ENCODE assay signal across 18 cellular contexts in the genomic region with DNA sequence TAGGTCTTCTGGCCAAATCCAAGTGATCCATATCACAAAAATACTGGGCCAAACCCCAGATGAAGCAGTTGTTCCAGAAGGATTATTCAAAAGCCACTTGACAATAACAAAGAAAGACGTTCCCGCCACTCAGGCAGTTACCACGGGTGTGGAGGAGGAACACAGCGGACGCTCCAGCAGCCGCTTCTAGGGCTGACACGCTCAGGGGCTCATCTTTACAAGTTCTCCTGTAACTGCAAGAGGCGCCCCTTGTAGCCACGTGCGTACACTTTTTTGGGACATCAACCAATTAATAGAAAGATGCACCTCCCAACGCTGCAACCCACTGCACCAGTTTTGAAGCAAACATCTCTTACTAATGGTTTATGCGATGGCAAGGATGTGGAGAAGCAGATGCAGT.
DNase-seq lines count a peak whose midpoint lies in the region; ATAC-seq and TF ChIP-seq lines count a peak whose summit lies in the region.
"Had no signal": no experiment of that assay in that cellular context is flagged by ENCODE, and none has a peak within 500 bp of the region (broad histone marks: within the 10 kb centered on the region; RNA-seq: fewer than 3 reads in every experiment).

No MANE protein-coding gene starts in this region.

- H3K4me1 ChIP-seq in RWPE2 (ENCODE audit: insufficient read depth, poor library complexity, severe bottlenecking) (no peaks in the 10 kb centered on the region), osteoblast (ENCODE audit: insufficient read depth, low read length) (no peaks in the 10 kb centered on the region), upper lobe of right lung (no peaks in the 10 kb centered on the region), neural progenitor cell (no peaks in the 10 kb centered on the region)

- no peak overlapping the region for H3K27ac Mint-ChIP-seq in activated naive CD8-positive, alpha-beta T cell treated with anti-CD3 and anti-CD28 coated beads, Interleukin-2, amount 10 ng/mL, durations not matched to agents 7 days and 5 days
- H3K27ac Mint-ChIP-seq in activated naive CD8-positive, alpha-beta T cell treated with anti-CD3 and anti-CD28 coated beads for 36 hours = no peak overlapping the region
- H3K27ac Mint-ChIP-seq in neural progenitor cell = no peak overlapping the region

- TF ChIP-seq CTCF in RWPE2 (IDR thresholded peaks at IDR 0.05; ENCODE audit: poor library complexity, severe bottlenecking) (no peak), osteoblast (IDR thresholded peaks at IDR 0.05; ENCODE audit: extremely low read depth, low read depth, low read length) (no peak), upper lobe of right lung (IDR thresholded peaks at IDR 0.05) (no peak), neural progenitor cell (IDR thresholded peaks at IDR 0.05) (no peak)

- H3K4me2 ChIP-seq in osteoblast (ENCODE audit: insufficient read depth, low read length) (no peak overlapping the region), neural progenitor cell (no peak overlapping the region)

- no peaks in the 10 kb centered on the region for H3F3A ChIP-seq in neural progenitor cell (ENCODE audit: low read depth)

- no peaks in the 10 kb centered on the region for H3K9me3 Mint-ChIP-seq in activated naive CD8-positive, alpha-beta T cell treated with anti-CD3 and anti-CD28 coated beads, Interleukin-2, amount 10 ng/mL, durations not matched to agents 7 days and 5 days
- H3K9me3 Mint-ChIP-seq in activated naive CD8-positive, alpha-beta T cell treated with anti-CD3 and anti-CD28 coated beads for 36 hours = no peaks in the 10 kb centered on the region
- H3K9me3 Mint-ChIP-seq in neural progenitor cell = peaks cover 2% of the 10 kb centered on the region
- H3K9me3 Mint-ChIP-seq: CD4-positive, alpha-beta memory T cell; H9 had no signal

- POLR2A ChIA-PET in activated naive CD8-positive, alpha-beta T cell treated with anti-CD3 and anti-CD28 coated beads, Interleukin-2, amount 10 ng/mL, durations not matched to agents 7 days and 5 days (lab: Charles Lee) = no interaction called here

- H2AFZ ChIP-seq in osteoblast (ENCODE audit: low read length) = no peak overlapping the region
- no peak overlapping the region for H2AFZ ChIP-seq in neural progenitor cell (replicated peaks)

- H3K4me3 Mint-ChIP-seq in activated naive CD8-positive, alpha-beta T cell treated with anti-CD3 and anti-CD28 coated beads, Interleukin-2, amount 10 ng/mL, durations not matched to agents 7 days and 5 days = no peak overlapping the region
- H3K4me3 Mint-ChIP-seq in activated naive CD8-positive, alpha-beta T cell treated with anti-CD3 and anti-CD28 coated beads for 36 hours = no peak overlapping the region
- H3K4me3 Mint-ChIP-seq in neural progenitor cell = no peak overlapping the region
- H3K4me3 Mint-ChIP-seq: CD4-positive, alpha-beta memory T cell; H9; IgD-negative memory B cell had no signal

- no peaks in the 10 kb centered on the region for H3K27me3 ChIP-seq in RWPE2 (ENCODE audit: insufficient read depth, poor library complexity, severe bottlenecking)
- H3K27me3 ChIP-seq in osteoblast (ENCODE audit: insufficient read depth, low read length) = no peaks in the 10 kb centered on the region
- H3K27me3 ChIP-seq in upper lobe of right lung = no peaks in the 10 kb centered on the region
- H3K27me3 ChIP-seq in neural progenitor cell = no peaks in the 10 kb centered on the region

- no peaks in the 10 kb centered on the region for H3K4me1 Mint-ChIP-seq in activated naive CD8-positive, alpha-beta T cell treated with anti-CD3 and anti-CD28 coated beads, Interleukin-2, amount 10 ng/mL, durations not matched to agents 7 days and 5 days
- H3K4me1 Mint-ChIP-seq in activated naive CD8-positive, alpha-beta T cell treated with anti-CD3 and anti-CD28 coated beads for 36 hours = no peaks in the 10 kb centered on the region
- H3K4me1 Mint-ChIP-seq in neural progenitor cell = peaks cover 4% of the 10 kb centered on the region
- H3K4me1 Mint-ChIP-seq: CD4-positive, alpha-beta memory T cell; IgD-negative memory B cell had no signal

- H3K9me3 ChIP-seq in RWPE2 (ENCODE audit: severe bottlenecking) = no peaks in the 10 kb centered on the region
- no peaks in the 10 kb centered on the region for H3K9me3 ChIP-seq in osteoblast (ENCODE audit: low read depth, low read length)
- H3K9me3 ChIP-seq in upper lobe of right lung = no peaks in the 10 kb centered on the region
- no peaks in the 10 kb centered on the region for H3K9me3 ChIP-seq in neural progenitor cell (ENCODE audit: low read depth)

- no peaks in the 10 kb centered on the region for H3K36me3 ChIP-seq in RWPE2 (ENCODE audit: low read depth)
- H3K36me3 ChIP-seq in osteoblast (ENCODE audit: insufficient read depth, low read length) = no peaks in the 10 kb centered on the region
- H3K36me3 ChIP-seq in upper lobe of right lung = no peaks in the 10 kb centered on the region
- H3K36me3 ChIP-seq in neural progenitor cell = no peaks in the 10 kb centered on the region

- H3K36me3 Mint-ChIP-seq in activated naive CD8-positive, alpha-beta T cell treated with anti-CD3 and anti-CD28 coated beads, Interleukin-2, amount 10 ng/mL, durations not matched to agents 7 days and 5 days = no peaks in the 10 kb centered on the region
- no peaks in the 10 kb centered on the region for H3K36me3 Mint-ChIP-seq in activated naive CD8-positive, alpha-beta T cell treated with anti-CD3 and anti-CD28 coated beads for 36 hours
- H3K36me3 Mint-ChIP-seq in neural progenitor cell = no peaks in the 10 kb centered on the region
- H3K36me3 Mint-ChIP-seq: CD4-positive, alpha-beta memory T cell; IgD-negative memory B cell had no signal

- intact Hi-C loops in upper lobe of right lung (cut with DNase I) = no loop called here

- H3K79me2 ChIP-seq in osteoblast (ENCODE audit: insufficient read depth, low read length) (no peaks in the 10 kb centered on the region), neural progenitor cell (ENCODE audit: low read depth) (no peaks in the 10 kb centered on the region)

- H3K4me3 ChIP-seq in RWPE2 (ENCODE audit: severe bottlenecking) = no peak overlapping the region
- H3K4me3 ChIP-seq in osteoblast (ENCODE audit: insufficient read depth, low read length) = no peak overlapping the region
- H3K4me3 ChIP-seq in upper lobe of right lung = no peak overlapping the region
- H3K4me3 ChIP-seq in neural progenitor cell = no peak overlapping the region
- H3K4me3 ChIP-seq: GM12878 had no signal

- ATAC-seq in activated naive CD8-positive, alpha-beta T cell treated with anti-CD3 and anti-CD28 coated beads, Interleukin-2, amount 10 ng/mL, durations not matched to agents 7 days and 5 days (ENCODE audit: low read depth) = no peak
- no peak for ATAC-seq in RWPE2 (ENCODE audit: low read depth)
- ATAC-seq in upper lobe of right lung = no peak
- ATAC-seq in GM18873 (IDR thresholded peaks at IDR 0.05; ENCODE audit: low FRiP score, unreplicated experiment) = no peak
- ATAC-seq: GM12878, HepG2 had no signal

- H3K27me3 Mint-ChIP-seq in activated naive CD8-positive, alpha-beta T cell treated with anti-CD3 and anti-CD28 coated beads, Interleukin-2, amount 10 ng/mL, durations not matched to agents 7 days and 5 days = no peaks in the 10 kb centered on the region
- peaks cover 4% of the 10 kb centered on the region for H3K27me3 Mint-ChIP-seq in activated naive CD8-positive, alpha-beta T cell treated with anti-CD3 and anti-CD28 coated beads for 36 hours
- H3K27me3 Mint-ChIP-seq in neural progenitor cell (ENCODE audit: insufficient read depth, low read depth) = peaks cover 10% of the 10 kb centered on the region

- no peaks in the 10 kb centered on the region for H4K20me1 ChIP-seq in osteoblast (ENCODE audit: insufficient read depth, low read length)
- H4K20me1 ChIP-seq in neural progenitor cell (ENCODE audit: low read depth) = no peaks in the 10 kb centered on the region

- peak; percentile 3 for DNase-seq in activated naive CD8-positive, alpha-beta T cell treated with anti-CD3 and anti-CD28 coated beads, Interleukin-2, amount 10 ng/mL, durations not matched to agents 7 days and 5 days
- DNase-seq in activated naive CD8-positive, alpha-beta T cell treated with anti-CD3 and anti-CD28 coated beads for 36 hours = no peak
- DNase-seq in RWPE2 (ENCODE audit: low spot score) = peak; percentile 29
- peak; percentile 4 for DNase-seq in osteoblast (ENCODE audit: insufficient read length, low spot score, missing footprints)
- peak; percentile 9 for DNase-seq in upper lobe of right lung
- DNase-seq in NCI-H1048 (lab: John Stamatoyannopoulos, UW) = no peak
- no peak for DNase-seq in neural progenitor cell (ENCODE audit: low spot score)
- DNase-seq: AML-193; CD4-positive, alpha-beta memory T cell; DMS153; DND-41; EL; H9 had no signal

- H3K9ac ChIP-seq in neural progenitor cell = no peak overlapping the region

- H3K27ac ChIP-seq in RWPE2 (ENCODE audit: poor library complexity, severe bottlenecking) (no peak overlapping the region), osteoblast (ENCODE audit: low read depth, low read length) (no peak overlapping the region), upper lobe of right lung (no peak overlapping the region), neural progenitor cell (no peak overlapping the region)
- H3K27ac ChIP-seq: C4-2B had no signal

Comparison
In these comparisons a context has a peak if more than half of its experiments do, and no peak if none do; other contexts are left out.
1. DNase-seq: peak in activated naive CD8-positive, alpha-beta T cell treated with anti-CD3 and anti-CD28 coated beads, Interleukin-2, amount 10 ng/mL, durations not matched to agents 7 days and 5 days (single experiment), RWPE2 (single experiment), osteoblast (single experiment) and upper lobe of right lung (single experiment); none in activated naive CD8-positive, alpha-beta T cell treated with anti-CD3 and anti-CD28 coated beads for 36 hours (single experiment), NCI-H1048 (single experiment) and neural progenitor cell (single experiment).